Comparison of ENCODE assay signal across 1 cellular context in the genomic region with DNA sequence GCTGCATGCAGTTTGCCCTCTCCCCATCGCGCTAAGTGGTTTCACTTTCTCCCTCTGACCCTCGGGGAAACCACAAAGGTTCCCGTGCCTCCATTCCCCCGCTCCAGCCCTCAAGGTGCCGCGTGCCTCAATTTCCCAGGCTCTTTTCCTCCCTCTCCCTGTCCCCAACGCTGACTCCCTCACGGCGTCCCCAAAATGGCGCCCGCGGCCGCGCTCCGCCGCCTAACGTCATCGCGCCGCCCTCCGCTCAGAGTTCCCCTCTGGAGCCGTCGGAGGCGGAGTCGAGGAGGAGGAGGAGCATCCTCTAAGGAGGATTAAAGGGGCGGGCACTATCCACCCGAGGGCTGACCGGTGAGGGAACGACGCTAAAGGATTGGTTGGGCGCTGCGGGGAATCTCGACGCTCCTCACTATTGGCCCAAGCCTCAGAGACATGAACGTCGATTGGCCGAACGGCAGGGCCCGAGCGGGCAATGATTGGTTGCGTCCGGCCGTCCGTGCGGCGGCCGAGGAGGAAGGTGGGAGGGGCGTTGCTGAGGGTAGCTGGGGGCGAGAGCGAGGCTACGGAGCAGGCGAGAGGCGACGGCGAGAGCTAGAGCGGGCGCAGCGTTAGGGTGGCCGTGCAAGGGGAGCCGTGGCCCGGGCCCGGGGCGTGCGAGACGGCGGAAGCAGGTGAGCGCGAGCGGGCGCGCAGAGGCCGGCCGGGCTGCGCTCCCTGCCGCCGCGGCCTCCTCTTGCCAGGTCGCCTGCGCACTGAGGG.
TF ChIP-seq lines count a peak whose summit lies in the region.

A gene with protein sequence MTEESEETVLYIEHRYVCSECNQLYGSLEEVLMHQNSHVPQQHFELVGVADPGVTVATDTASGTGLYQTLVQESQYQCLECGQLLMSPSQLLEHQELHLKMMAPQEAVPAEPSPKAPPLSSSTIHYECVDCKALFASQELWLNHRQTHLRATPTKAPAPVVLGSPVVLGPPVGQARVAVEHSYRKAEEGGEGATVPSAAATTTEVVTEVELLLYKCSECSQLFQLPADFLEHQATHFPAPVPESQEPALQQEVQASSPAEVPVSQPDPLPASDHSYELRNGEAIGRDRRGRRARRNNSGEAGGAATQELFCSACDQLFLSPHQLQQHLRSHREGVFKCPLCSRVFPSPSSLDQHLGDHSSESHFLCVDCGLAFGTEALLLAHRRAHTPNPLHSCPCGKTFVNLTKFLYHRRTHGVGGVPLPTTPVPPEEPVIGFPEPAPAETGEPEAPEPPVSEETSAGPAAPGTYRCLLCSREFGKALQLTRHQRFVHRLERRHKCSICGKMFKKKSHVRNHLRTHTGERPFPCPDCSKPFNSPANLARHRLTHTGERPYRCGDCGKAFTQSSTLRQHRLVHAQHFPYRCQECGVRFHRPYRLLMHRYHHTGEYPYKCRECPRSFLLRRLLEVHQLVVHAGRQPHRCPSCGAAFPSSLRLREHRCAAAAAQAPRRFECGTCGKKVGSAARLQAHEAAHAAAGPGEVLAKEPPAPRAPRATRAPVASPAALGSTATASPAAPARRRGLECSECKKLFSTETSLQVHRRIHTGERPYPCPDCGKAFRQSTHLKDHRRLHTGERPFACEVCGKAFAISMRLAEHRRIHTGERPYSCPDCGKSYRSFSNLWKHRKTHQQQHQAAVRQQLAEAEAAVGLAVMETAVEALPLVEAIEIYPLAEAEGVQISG (plus strand): TSS at position 551 of the 759 bp plus-strand sequence. CDS start 2,441 bp downstream, outside the sequence.

TF ChIP-seq in GM12878, 131 proteins besides CTCF, POLR2A, EP300 and RAD21 (continued from another document and continues in another):
- TF ChIP-seq, protein P1, sequence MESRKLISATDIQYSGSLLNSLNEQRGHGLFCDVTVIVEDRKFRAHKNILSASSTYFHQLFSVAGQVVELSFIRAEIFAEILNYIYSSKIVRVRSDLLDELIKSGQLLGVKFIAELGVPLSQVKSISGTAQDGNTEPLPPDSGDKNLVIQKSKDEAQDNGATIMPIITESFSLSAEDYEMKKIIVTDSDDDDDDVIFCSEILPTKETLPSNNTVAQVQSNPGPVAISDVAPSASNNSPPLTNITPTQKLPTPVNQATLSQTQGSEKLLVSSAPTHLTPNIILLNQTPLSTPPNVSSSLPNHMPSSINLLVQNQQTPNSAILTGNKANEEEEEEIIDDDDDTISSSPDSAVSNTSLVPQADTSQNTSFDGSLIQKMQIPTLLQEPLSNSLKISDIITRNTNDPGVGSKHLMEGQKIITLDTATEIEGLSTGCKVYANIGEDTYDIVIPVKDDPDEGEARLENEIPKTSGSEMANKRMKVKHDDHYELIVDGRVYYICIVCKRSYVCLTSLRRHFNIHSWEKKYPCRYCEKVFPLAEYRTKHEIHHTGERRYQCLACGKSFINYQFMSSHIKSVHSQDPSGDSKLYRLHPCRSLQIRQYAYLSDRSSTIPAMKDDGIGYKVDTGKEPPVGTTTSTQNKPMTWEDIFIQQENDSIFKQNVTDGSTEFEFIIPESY (IDR thresholded peaks at IDR 0.05): no peak
- 0 out of 2 replicates have a peak, but pooled peaks have one; percentile 41 for TF ChIP-seq ZNF24 (IDR thresholded peaks at IDR 0.05)
- peak; percentile 87 for TF ChIP-seq POLR2AphosphoS5 (IDR thresholded peaks at IDR 0.05; ENCODE audit: low read length)
- TF ChIP-seq FOS (IDR thresholded peaks at IDR 0.05; ENCODE audit: borderline replicate concordance, extremely low read depth, insufficient read length): peak; percentile 95
- TF ChIP-seq SREBF2 (IDR thresholded peaks at IDR 0.05; ENCODE audit: low read length): no peak; the same call in 1 of the 2 replicates
- peak; percentile 90; the same call in 1 of the 2 replicates for TF ChIP-seq MXI1 (IDR thresholded peaks at IDR 0.05; ENCODE audit: low read depth, low read length)
- no peak; a peak in 1 of 4 replicates for TF ChIP-seq CEBPB (IDR thresholded peaks at IDR 0.05; ENCODE audit: borderline replicate concordance in 1 of 2, low read depth in 2 of 2, low read length in 2 of 2)
- TF ChIP-seq ZNF207 (IDR thresholded peaks at IDR 0.05; ENCODE audit: borderline replicate concordance): peak; percentile 34; the same call in 1 of the 2 replicates
- no peak for TF ChIP-seq NR2C2 (IDR thresholded peaks at IDR 0.05; ENCODE audit: borderline replicate concordance, control insufficient read depth, insufficient read length, low read depth)
- TF ChIP-seq NBN (IDR thresholded peaks at IDR 0.05): peak; percentile 93
- no peak for TF ChIP-seq ATF2 (IDR thresholded peaks at IDR 0.05; ENCODE audit: low read length)
- peak; percentile 5 to 86 for TF ChIP-seq BHLHE40 (IDR thresholded peaks at IDR 0.05; ENCODE audit: borderline replicate concordance in 1 of 2, low read depth in 2 of 2, low read length in 1 of 2)
- TF ChIP-seq, protein P2, sequence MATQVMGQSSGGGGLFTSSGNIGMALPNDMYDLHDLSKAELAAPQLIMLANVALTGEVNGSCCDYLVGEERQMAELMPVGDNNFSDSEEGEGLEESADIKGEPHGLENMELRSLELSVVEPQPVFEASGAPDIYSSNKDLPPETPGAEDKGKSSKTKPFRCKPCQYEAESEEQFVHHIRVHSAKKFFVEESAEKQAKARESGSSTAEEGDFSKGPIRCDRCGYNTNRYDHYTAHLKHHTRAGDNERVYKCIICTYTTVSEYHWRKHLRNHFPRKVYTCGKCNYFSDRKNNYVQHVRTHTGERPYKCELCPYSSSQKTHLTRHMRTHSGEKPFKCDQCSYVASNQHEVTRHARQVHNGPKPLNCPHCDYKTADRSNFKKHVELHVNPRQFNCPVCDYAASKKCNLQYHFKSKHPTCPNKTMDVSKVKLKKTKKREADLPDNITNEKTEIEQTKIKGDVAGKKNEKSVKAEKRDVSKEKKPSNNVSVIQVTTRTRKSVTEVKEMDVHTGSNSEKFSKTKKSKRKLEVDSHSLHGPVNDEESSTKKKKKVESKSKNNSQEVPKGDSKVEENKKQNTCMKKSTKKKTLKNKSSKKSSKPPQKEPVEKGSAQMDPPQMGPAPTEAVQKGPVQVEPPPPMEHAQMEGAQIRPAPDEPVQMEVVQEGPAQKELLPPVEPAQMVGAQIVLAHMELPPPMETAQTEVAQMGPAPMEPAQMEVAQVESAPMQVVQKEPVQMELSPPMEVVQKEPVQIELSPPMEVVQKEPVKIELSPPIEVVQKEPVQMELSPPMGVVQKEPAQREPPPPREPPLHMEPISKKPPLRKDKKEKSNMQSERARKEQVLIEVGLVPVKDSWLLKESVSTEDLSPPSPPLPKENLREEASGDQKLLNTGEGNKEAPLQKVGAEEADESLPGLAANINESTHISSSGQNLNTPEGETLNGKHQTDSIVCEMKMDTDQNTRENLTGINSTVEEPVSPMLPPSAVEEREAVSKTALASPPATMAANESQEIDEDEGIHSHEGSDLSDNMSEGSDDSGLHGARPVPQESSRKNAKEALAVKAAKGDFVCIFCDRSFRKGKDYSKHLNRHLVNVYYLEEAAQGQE (IDR thresholded peaks at IDR 0.05; ENCODE audit: low read depth, low read length): 0 out of 2 replicates have a peak, but pooled peaks have one; percentile 23
- TF ChIP-seq SIN3A (IDR thresholded peaks at IDR 0.05; ENCODE audit: low read depth, low read length): peak; percentile 42; the same call in 1 of the 2 replicates
- TF ChIP-seq POLR2AphosphoS2 (IDR thresholded peaks at IDR 0.05; ENCODE audit: low read depth, low read length): peak; percentile 88
- 0 out of 2 replicates have a peak, but pooled peaks have one; percentile 6 for TF ChIP-seq USF2 (IDR thresholded peaks at IDR 0.05; ENCODE audit: borderline replicate concordance, low read depth, low read length)
- TF ChIP-seq SMAD1 (IDR thresholded peaks at IDR 0.05; ENCODE audit: low read depth, partially characterized antibody): peak; percentile 93
- 0 out of 2 replicates have a peak, but pooled peaks have one; percentile 36 for TF ChIP-seq TCF12 (IDR thresholded peaks at IDR 0.05; ENCODE audit: low read depth, low read length)
- TF ChIP-seq ATF7 (IDR thresholded peaks at IDR 0.05; ENCODE audit: low read depth): peak; percentile 91
- TF ChIP-seq EGR1 (IDR thresholded peaks at IDR 0.05; ENCODE audit: borderline replicate concordance in 1 of 2, low read depth in 2 of 2, low read length in 2 of 2): no peak; a peak in 1 of 3 replicates
- peak; percentile 49; the same call in 2 of the 3 replicates for TF ChIP-seq POU2F2 (IDR thresholded peaks at IDR 0.05; ENCODE audit: borderline replicate concordance, low read depth, low read length)
- peak; percentile 96 for TF ChIP-seq IRF3 (IDR thresholded peaks at IDR 0.05)
- peak; percentile 99 for TF ChIP-seq SP1 (IDR thresholded peaks at IDR 0.05; ENCODE audit: low read depth, low read length)
- peak; percentile 89 for TF ChIP-seq LARP7 (IDR thresholded peaks at IDR 0.05)
- TF ChIP-seq IKZF2 (IDR thresholded peaks at IDR 0.05): peak in 1 of 2 experiments; percentile 74; a peak in 2 of 4 replicates
- TF ChIP-seq, protein P3, sequence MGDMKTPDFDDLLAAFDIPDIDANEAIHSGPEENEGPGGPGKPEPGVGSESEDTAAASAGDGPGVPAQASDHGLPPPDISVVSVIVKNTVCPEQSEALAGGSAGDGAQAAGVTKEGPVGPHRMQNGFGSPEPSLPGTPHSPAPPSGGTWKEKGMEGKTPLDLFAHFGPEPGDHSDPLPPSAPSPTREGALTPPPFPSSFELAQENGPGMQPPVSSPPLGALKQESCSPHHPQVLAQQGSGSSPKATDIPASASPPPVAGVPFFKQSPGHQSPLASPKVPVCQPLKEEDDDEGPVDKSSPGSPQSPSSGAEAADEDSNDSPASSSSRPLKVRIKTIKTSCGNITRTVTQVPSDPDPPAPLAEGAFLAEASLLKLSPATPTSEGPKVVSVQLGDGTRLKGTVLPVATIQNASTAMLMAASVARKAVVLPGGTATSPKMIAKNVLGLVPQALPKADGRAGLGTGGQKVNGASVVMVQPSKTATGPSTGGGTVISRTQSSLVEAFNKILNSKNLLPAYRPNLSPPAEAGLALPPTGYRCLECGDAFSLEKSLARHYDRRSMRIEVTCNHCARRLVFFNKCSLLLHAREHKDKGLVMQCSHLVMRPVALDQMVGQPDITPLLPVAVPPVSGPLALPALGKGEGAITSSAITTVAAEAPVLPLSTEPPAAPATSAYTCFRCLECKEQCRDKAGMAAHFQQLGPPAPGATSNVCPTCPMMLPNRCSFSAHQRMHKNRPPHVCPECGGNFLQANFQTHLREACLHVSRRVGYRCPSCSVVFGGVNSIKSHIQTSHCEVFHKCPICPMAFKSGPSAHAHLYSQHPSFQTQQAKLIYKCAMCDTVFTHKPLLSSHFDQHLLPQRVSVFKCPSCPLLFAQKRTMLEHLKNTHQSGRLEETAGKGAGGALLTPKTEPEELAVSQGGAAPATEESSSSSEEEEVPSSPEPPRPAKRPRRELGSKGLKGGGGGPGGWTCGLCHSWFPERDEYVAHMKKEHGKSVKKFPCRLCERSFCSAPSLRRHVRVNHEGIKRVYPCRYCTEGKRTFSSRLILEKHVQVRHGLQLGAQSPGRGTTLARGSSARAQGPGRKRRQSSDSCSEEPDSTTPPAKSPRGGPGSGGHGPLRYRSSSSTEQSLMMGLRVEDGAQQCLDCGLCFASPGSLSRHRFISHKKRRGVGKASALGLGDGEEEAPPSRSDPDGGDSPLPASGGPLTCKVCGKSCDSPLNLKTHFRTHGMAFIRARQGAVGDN (IDR thresholded peaks at IDR 0.05): peak; percentile 47
- TF ChIP-seq NFXL1 (IDR thresholded peaks at IDR 0.05; ENCODE audit: borderline replicate concordance): no peak
- peak; percentile 98 for TF ChIP-seq HDGF (IDR thresholded peaks at IDR 0.05)
- peak; percentile 88 for TF ChIP-seq BACH1 (IDR thresholded peaks at IDR 0.05; ENCODE audit: borderline replicate concordance)
- TF ChIP-seq IRF4 (IDR thresholded peaks at IDR 0.05; ENCODE audit: low read depth, low read length): no peak
- TF ChIP-seq, protein P4, sequence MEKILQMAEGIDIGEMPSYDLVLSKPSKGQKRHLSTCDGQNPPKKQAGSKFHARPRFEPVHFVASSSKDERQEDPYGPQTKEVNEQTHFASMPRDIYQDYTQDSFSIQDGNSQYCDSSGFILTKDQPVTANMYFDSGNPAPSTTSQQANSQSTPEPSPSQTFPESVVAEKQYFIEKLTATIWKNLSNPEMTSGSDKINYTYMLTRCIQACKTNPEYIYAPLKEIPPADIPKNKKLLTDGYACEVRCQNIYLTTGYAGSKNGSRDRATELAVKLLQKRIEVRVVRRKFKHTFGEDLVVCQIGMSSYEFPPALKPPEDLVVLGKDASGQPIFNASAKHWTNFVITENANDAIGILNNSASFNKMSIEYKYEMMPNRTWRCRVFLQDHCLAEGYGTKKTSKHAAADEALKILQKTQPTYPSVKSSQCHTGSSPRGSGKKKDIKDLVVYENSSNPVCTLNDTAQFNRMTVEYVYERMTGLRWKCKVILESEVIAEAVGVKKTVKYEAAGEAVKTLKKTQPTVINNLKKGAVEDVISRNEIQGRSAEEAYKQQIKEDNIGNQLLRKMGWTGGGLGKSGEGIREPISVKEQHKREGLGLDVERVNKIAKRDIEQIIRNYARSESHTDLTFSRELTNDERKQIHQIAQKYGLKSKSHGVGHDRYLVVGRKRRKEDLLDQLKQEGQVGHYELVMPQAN (conservative IDR thresholded peaks at IDR 0.05): peak; percentile 89
- peak; percentile 53 for TF ChIP-seq TCF3 (IDR thresholded peaks at IDR 0.05; ENCODE audit: borderline replicate concordance, insufficient read depth, low read depth, low read length)
- TF ChIP-seq EED (IDR thresholded peaks at IDR 0.05; ENCODE audit: low read depth): no peak; the same call in 1 of the 2 replicates
- TF ChIP-seq MYC (IDR thresholded peaks at IDR 0.05; ENCODE audit: insufficient read depth, insufficient read length, insufficient replicate concordance, low read length, severe bottlenecking): peak; percentile 65
- TF ChIP-seq CREB1 (IDR thresholded peaks at IDR 0.05; ENCODE audit: low read depth): peak; percentile 79; the same call in 1 of the 2 replicates
- no peak for TF ChIP-seq KLF5 (IDR thresholded peaks at IDR 0.05; ENCODE audit: partially characterized antibody)
- TF ChIP-seq RB1 (IDR thresholded peaks at IDR 0.05; ENCODE audit: borderline replicate concordance): peak; percentile 75; the same call in 1 of the 2 replicates
